ENCODE assay signal across 18 cellular contexts in the genomic region with DNA sequence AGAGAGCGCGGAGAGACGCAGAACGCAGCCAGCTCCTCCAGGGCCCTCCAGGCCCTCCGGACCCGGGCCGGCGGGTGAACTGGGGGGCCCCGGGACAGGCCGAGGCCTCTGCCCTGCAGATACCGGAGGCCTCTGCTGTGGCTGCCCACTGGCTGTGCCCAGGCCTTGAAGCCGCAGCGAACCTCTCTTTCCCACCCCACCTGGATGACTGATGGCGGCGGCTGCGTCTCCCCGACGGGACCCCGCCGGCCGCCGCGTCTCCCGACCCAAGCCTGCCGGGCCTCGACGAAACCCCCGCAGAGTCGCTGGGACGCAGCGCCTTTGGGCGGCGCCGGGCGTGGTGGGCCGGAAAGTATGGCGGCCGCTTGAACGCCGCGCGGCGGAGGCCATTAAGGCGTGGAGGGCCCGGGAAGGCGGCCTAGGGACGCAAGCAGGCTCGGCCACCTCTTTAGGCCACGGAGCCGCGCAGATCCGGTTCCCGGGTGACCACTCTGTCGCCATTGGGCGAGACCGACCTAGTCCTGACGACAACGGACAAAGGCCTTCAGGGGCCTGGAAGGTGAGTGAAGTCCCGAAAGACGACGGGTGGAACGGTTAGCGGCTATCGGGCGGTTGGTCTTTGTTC. TPM values are rescaled to one million over a fixed set of nuclear protein-coding genes. Genes with fewer than 3 reads are reported as not detected.
DNase-seq lines count a peak whose midpoint lies in the region; ATAC-seq lines count a peak whose summit lies in the region.
"Had no signal": no experiment of that assay in that cellular context is flagged by ENCODE, and none has a peak within 500 bp of the region (broad histone marks: within the 10 kb centered on the region; RNA-seq: fewer than 3 reads in every experiment).

No MANE protein-coding gene starts in this region.

- DNase-seq in activated CD4-positive, alpha-beta T cell treated with anti-CD3 and anti-CD28 coated beads, Interleukin-2, amount 10 ng/mL, durations not matched to agents 24 days and 14 days, result no peak
- no peak for DNase-seq in activated CD4-positive, alpha-beta T cell treated with anti-CD3 and anti-CD28 coated beads, Interleukin-2, amount 50 U/mL, for 1 hour
- DNase-seq in CD4-positive, alpha-beta memory T cell, result peak in 1 of 5 donors; percentile 18
- no peak for DNase-seq in activated CD8-positive, alpha-beta T cell treated with anti-CD3 and anti-CD28 coated beads, Interleukin-2, amount 10 ng/mL, durations not matched to agents 7 days and 5 days
- peak; percentile 10 for DNase-seq in naive B cell
- DNase-seq in Kasumi-1 (lab: John Stamatoyannopoulos, UW), result no peak
- no peak for DNase-seq in AG08396 (ENCODE audit: low spot score)
- DNase-seq: 8988T; aorta; effector CD4-positive, alpha-beta T cell; NCI-H1436; NCI-H2171 treated with DMSO at 0.1 percent for 48 hours; NCI-H69; ovary; SW 1271 had no signal

- intact Hi-C loops in activated CD4-positive, alpha-beta T cell treated with anti-CD3 and anti-CD28 coated beads, Interleukin-2, amount 10 ng/mL, durations not matched to agents 24 days and 14 days (cut with micrococcal nuclease), result loop anchor here (10.0 kb wide), 1 partner anchor 1935 kb away; the partner anchor contains the start of gene SINHCAF
- intact Hi-C loops in CD4-positive, alpha-beta memory T cell (cut with micrococcal nuclease), result no loop called here

- peaks cover 12% of the 10 kb centered on the region for H3K9me3 Mint-ChIP-seq in activated CD4-positive, alpha-beta T cell treated with anti-CD3 and anti-CD28 coated beads, Interleukin-2, amount 10 ng/mL, durations not matched to agents 24 days and 14 days
- H3K9me3 Mint-ChIP-seq in CD4-positive, alpha-beta memory T cell, result peaks cover 0 to 3% (median 0%) of the 10 kb centered on the region in 8 donors
- peaks cover 3% of the 10 kb centered on the region for H3K9me3 Mint-ChIP-seq in activated CD8-positive, alpha-beta T cell treated with anti-CD3 and anti-CD28 coated beads, Interleukin-2, amount 10 ng/mL, durations not matched to agents 7 days and 5 days (ENCODE audit: insufficient read depth)
- no peaks in the 10 kb centered on the region for H3K9me3 Mint-ChIP-seq in naive B cell
- H3K9me3 Mint-ChIP-seq: immature natural killer cell had no signal

- POLR2A ChIA-PET in CD4-positive, alpha-beta memory T cell (lab: Charles Lee; ENCODE audit: partially characterized antibody), result interaction anchor here (1.9 kb wide), 1 partner anchor 9 kb away, joined by 38 read pairs; the partner anchor contains the start of gene ERGIC2
- POLR2A ChIA-PET in activated CD8-positive, alpha-beta T cell treated with anti-CD3 and anti-CD28 coated beads, Interleukin-2, amount 10 ng/mL, durations not matched to agents 7 days and 5 days (lab: Charles Lee), result no interaction called here

- peaks cover 4% of the 10 kb centered on the region for H3K36me3 Mint-ChIP-seq in activated CD4-positive, alpha-beta T cell treated with anti-CD3 and anti-CD28 coated beads, Interleukin-2, amount 10 ng/mL, durations not matched to agents 24 days and 14 days (ENCODE audit: low read depth)
- H3K36me3 Mint-ChIP-seq in CD4-positive, alpha-beta memory T cell, result peaks cover 0 to 1% of the 10 kb centered on the region in 2 donors
- peaks cover 4% of the 10 kb centered on the region for H3K36me3 Mint-ChIP-seq in activated CD8-positive, alpha-beta T cell treated with anti-CD3 and anti-CD28 coated beads, Interleukin-2, amount 10 ng/mL, durations not matched to agents 7 days and 5 days (ENCODE audit: low read depth)
- H3K36me3 Mint-ChIP-seq in naive B cell, result no peaks in the 10 kb centered on the region
- H3K36me3 Mint-ChIP-seq: immature natural killer cell had no signal

- H3K27ac Mint-ChIP-seq in activated CD4-positive, alpha-beta T cell treated with anti-CD3 and anti-CD28 coated beads, Interleukin-2, amount 10 ng/mL, durations not matched to agents 24 days and 14 days, result peak overlapping the region; percentile 91
- peak overlapping the region in 5 of 7 donors; percentile 76 to 94 (median 83) for H3K27ac Mint-ChIP-seq in CD4-positive, alpha-beta memory T cell
- H3K27ac Mint-ChIP-seq in activated CD8-positive, alpha-beta T cell treated with anti-CD3 and anti-CD28 coated beads, Interleukin-2, amount 10 ng/mL, durations not matched to agents 7 days and 5 days, result peak overlapping the region; percentile 84
- peak overlapping the region in 1 of 6 donors; percentile 58 for H3K27ac Mint-ChIP-seq in naive B cell

- ATAC-seq in activated CD8-positive, alpha-beta T cell treated with anti-CD3 and anti-CD28 coated beads, Interleukin-2, amount 10 ng/mL, durations not matched to agents 7 days and 5 days, result no peak
- ATAC-seq in naive B cell (ENCODE audit: low read depth in 2 of 2) (peak in 1 of 2 donors; percentile 65), HG03280 (IDR thresholded peaks at IDR 0.05; ENCODE audit: unreplicated experiment) (no peak)

- no peaks in the 10 kb centered on the region for H3K27me3 Mint-ChIP-seq in activated CD4-positive, alpha-beta T cell treated with anti-CD3 and anti-CD28 coated beads, Interleukin-2, amount 10 ng/mL, durations not matched to agents 24 days and 14 days
- no peaks in the 10 kb centered on the region for H3K27me3 Mint-ChIP-seq in CD4-positive, alpha-beta memory T cell
- no peaks in the 10 kb centered on the region for H3K27me3 Mint-ChIP-seq in activated CD8-positive, alpha-beta T cell treated with anti-CD3 and anti-CD28 coated beads, Interleukin-2, amount 10 ng/mL, durations not matched to agents 7 days and 5 days (ENCODE audit: low read depth)
- H3K27me3 Mint-ChIP-seq in naive B cell, result peaks cover 9 to 18% (median 10%) of the 10 kb centered on the region in 3 donors

- peak overlapping the region; percentile 31 for H3K27ac ChIP-seq in CD4-positive, alpha-beta memory T cell (ENCODE audit: low read depth, low read length)
- H3K27ac ChIP-seq: ovary had no signal

- no peak overlapping the region for H3K4me3 Mint-ChIP-seq in activated CD4-positive, alpha-beta T cell treated with anti-CD3 and anti-CD28 coated beads, Interleukin-2, amount 10 ng/mL, durations not matched to agents 24 days and 14 days
- peak overlapping the region in 2 of 8 donors; percentile 74 to 84 for H3K4me3 Mint-ChIP-seq in CD4-positive, alpha-beta memory T cell
- H3K4me3 Mint-ChIP-seq in activated CD8-positive, alpha-beta T cell treated with anti-CD3 and anti-CD28 coated beads, Interleukin-2, amount 10 ng/mL, durations not matched to agents 7 days and 5 days, result no peak overlapping the region
- H3K4me3 Mint-ChIP-seq in naive B cell, result peak overlapping the region in 3 of 8 donors; percentile 29 to 78 (median 48)

- H3K4me1 Mint-ChIP-seq in activated CD4-positive, alpha-beta T cell treated with anti-CD3 and anti-CD28 coated beads, Interleukin-2, amount 10 ng/mL, durations not matched to agents 24 days and 14 days, result peaks cover 15% of the 10 kb centered on the region
- peaks cover 14 to 17% (median 15%) of the 10 kb centered on the region in 4 donors for H3K4me1 Mint-ChIP-seq in CD4-positive, alpha-beta memory T cell
- H3K4me1 Mint-ChIP-seq in activated CD8-positive, alpha-beta T cell treated with anti-CD3 and anti-CD28 coated beads, Interleukin-2, amount 10 ng/mL, durations not matched to agents 7 days and 5 days (ENCODE audit: low read depth), result peaks cover 17% of the 10 kb centered on the region
- H3K4me1 Mint-ChIP-seq in naive B cell, result no peaks in the 10 kb centered on the region
- H3K4me1 Mint-ChIP-seq: immature natural killer cell had no signal

- H3K36me3 ChIP-seq in CD4-positive, alpha-beta memory T cell (ENCODE audit: insufficient read depth, low read length), result no peaks in the 10 kb centered on the region
- H3K36me3 ChIP-seq: heart right ventricle, ovary had no signal

- no peaks in the 10 kb centered on the region for H3K27me3 ChIP-seq in CD4-positive, alpha-beta memory T cell (ENCODE audit: insufficient read depth, low read length)
- H3K27me3 ChIP-seq: heart right ventricle, ovary had no signal

- H3K4me3 ChIP-seq in CD4-positive, alpha-beta memory T cell (ENCODE audit: low read length in 2 of 2), result no peak overlapping the region
- H3K4me3 ChIP-seq: ovary had no signal

- H3K9me3 ChIP-seq in CD4-positive, alpha-beta memory T cell (ENCODE audit: control insufficient read depth in 1 of 2, low read length in 2 of 2), result no peaks in the 10 kb centered on the region
- H3K9me3 ChIP-seq: heart right ventricle, ovary had no signal

- CTCF ChIA-PET in CD4-positive, alpha-beta memory T cell (lab: Charles Lee; ENCODE audit: partially characterized antibody), result no interaction called here
- CTCF ChIA-PET in activated CD8-positive, alpha-beta T cell treated with anti-CD3 and anti-CD28 coated beads, Interleukin-2, amount 10 ng/mL, durations not matched to agents 7 days and 5 days (lab: Charles Lee), result no interaction called here

- H3K4me1 ChIP-seq in CD4-positive, alpha-beta memory T cell (ENCODE audit: insufficient read depth, low read length), result peaks cover 16% of the 10 kb centered on the region
- H3K4me1 ChIP-seq: heart right ventricle had no signal

RNA-seq across cellular contexts. Expression of gene ERGIC2, which starts 8.4 kb away (rescaled TPM):
- 95.6 and 101 TPM in 2 replicates for total RNA-seq in activated CD4-positive, alpha-beta T cell treated with anti-CD3 and anti-CD28 coated beads, Interleukin-2, amount 10 ng/mL, durations not matched to agents 24 days and 14 days
- total RNA-seq in CD4-positive, alpha-beta memory T cell, result 10 to 100 TPM; 74.9 to 82.9 TPM
- 100 to 1,000 TPM in 1 of 2 donors, 10 to 100 TPM in 1; 94.9 to 104 TPM for polyA plus RNA-seq in CD4-positive, alpha-beta memory T cell
- total RNA-seq in activated CD8-positive, alpha-beta T cell treated with anti-CD3 and anti-CD28 coated beads, Interleukin-2, amount 10 ng/mL, durations not matched to agents 7 days and 5 days, result 10 to 100 TPM; 55.6 to 63.7 TPM
- 10 to 100 TPM; 37.7 to 71.2 (median 60.5) TPM for polyA plus RNA-seq in naive B cell (ENCODE audit: low read depth in 6 of 6)
